Comparison of ENCODE assay signal across 21 cellular contexts in the genomic region with DNA sequence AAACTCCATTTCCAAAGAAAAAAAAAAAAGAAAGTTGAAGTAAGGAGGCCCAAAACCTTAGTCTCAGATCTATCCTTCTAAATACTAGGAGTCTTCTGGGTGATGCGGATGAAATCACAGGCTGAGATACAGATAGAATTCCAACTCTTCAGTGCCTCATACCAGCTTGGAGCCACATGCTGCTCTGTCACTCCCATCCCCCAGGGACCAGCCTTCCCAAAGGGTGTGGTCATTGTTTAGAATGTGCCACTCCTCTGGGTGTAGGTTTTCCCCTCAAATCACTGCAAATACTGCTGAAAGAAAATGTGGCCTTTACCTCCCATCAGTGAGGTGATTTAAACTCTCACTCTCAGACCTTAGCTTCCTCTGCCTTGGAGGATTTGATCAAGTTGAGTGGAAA.
DNase-seq lines count a peak whose midpoint lies in the region; ATAC-seq and TF ChIP-seq lines count a peak whose summit lies in the region.
"Had no signal": no experiment of that assay in that cellular context is flagged by ENCODE, and none has a peak within 500 bp of the region (broad histone marks: within the 10 kb centered on the region; RNA-seq: fewer than 3 reads in every experiment).

No MANE protein-coding gene starts in this region.

- DNase-seq in DMS 273 (lab: John Stamatoyannopoulos, UW; ENCODE audit: unreplicated experiment) (peak; percentile 11), DMS 273 treated with DMSO at 0.1 percent for 48 hours (lab: John Stamatoyannopoulos, UW) (no peak), MG63 (peak; percentile 11), colonic mucosa (peak; percentile 62), renal cortical epithelial cell (ENCODE audit: low read depth) (peak; percentile 7)
- no peak for DNase-seq in activated CD8-positive, alpha-beta memory T cell treated with anti-CD3 and anti-CD28 coated beads, Interleukin-2, amount 50 U/mL, for 4 hours
- DNase-seq: activated CD4-positive, alpha-beta T cell treated with anti-CD3 and anti-CD28 coated beads, Interleukin-2, amount 10 ng/mL, durations not matched to agents 24 days and 14 days; anterior cingulate cortex; DMS153; endodermal cell; left cardiac atrium; midbrain; NCI-H1930; NCI-H526 treated with DMSO at 0.1 percent for 48 hours; RPMI8226 had no signal

- TF ChIP-seq CTCF in colonic mucosa (IDR thresholded peaks at IDR 0.05), result no peak

- ATAC-seq in HG03460 (IDR thresholded peaks at IDR 0.05; ENCODE audit: unreplicated experiment) (no peak), SK-N-SH treated with all-trans-retinoic acid at 6 μM for 48 hours (no peak)
- ATAC-seq: gastroesophageal sphincter, left cardiac atrium had no signal

- H3K4me3 ChIP-seq in MG63, result no peak overlapping the region
- H3K4me3 ChIP-seq in colonic mucosa, result no peak overlapping the region
- H3K4me3 ChIP-seq: BLaER1, gastroesophageal sphincter, thoracic aorta had no signal

- no peak overlapping the region for H3K27ac ChIP-seq in colonic mucosa
- H3K27ac ChIP-seq: 22Rv1, BLaER1, gastroesophageal sphincter, thoracic aorta had no signal

- no peaks in the 10 kb centered on the region for H3K9me3 ChIP-seq in MG63
- no peaks in the 10 kb centered on the region for H3K9me3 ChIP-seq in colonic mucosa
- H3K9me3 ChIP-seq: BLaER1, gastroesophageal sphincter, thoracic aorta had no signal

- no peaks in the 10 kb centered on the region for H3K27me3 ChIP-seq in MG63
- no peaks in the 10 kb centered on the region for H3K27me3 ChIP-seq in colonic mucosa
- H3K27me3 ChIP-seq: BLaER1, gastroesophageal sphincter had no signal

- no peak overlapping the region for H3K9ac ChIP-seq in colonic mucosa (ENCODE audit: low read depth in 2 of 2, low read length in 2 of 2)
- H3K9ac ChIP-seq: BLaER1 had no signal

- no peaks in the 10 kb centered on the region for H3K36me3 ChIP-seq in MG63
- no peaks in the 10 kb centered on the region for H3K36me3 ChIP-seq in colonic mucosa
- H3K36me3 ChIP-seq: BLaER1, gastroesophageal sphincter, thoracic aorta had no signal

- no peaks in the 10 kb centered on the region for H3K4me1 ChIP-seq in colonic mucosa

- intact Hi-C loops in colonic mucosa (cut with DNase I), result no loop called here

TF ChIP-seq in SK-N-SH treated with all-trans-retinoic acid at 6 μM for 48 hours, 23 proteins besides CTCF, POLR2A, EP300 and RAD21:
- TF ChIP-seq, protein P1, sequence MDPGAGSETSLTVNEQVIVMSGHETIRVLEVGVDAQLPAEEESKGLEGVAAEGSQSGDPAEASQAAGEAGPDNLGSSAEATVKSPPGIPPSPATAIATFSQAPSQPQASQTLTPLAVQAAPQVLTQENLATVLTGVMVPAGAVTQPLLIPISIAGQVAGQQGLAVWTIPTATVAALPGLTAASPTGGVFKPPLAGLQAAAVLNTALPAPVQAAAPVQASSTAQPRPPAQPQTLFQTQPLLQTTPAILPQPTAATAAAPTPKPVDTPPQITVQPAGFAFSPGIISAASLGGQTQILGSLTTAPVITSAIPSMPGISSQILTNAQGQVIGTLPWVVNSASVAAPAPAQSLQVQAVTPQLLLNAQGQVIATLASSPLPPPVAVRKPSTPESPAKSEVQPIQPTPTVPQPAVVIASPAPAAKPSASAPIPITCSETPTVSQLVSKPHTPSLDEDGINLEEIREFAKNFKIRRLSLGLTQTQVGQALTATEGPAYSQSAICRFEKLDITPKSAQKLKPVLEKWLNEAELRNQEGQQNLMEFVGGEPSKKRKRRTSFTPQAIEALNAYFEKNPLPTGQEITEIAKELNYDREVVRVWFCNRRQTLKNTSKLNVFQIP (CRISPR knock-in tag; IDR thresholded peaks at IDR 0.05; ENCODE audit: borderline replicate concordance, low read depth), result no peak
- no peak for TF ChIP-seq PPARA (CRISPR knock-in tag; IDR thresholded peaks at IDR 0.05; ENCODE audit: borderline replicate concordance)
- no peak for TF ChIP-seq ZFP30 (CRISPR knock-in tag; IDR thresholded peaks at IDR 0.05)
- no peak for TF ChIP-seq SNAI2 (CRISPR knock-in tag; IDR thresholded peaks at IDR 0.05)
- no peak for TF ChIP-seq BACH2 (CRISPR knock-in tag; IDR thresholded peaks at IDR 0.05; ENCODE audit: borderline replicate concordance)
- TF ChIP-seq GLIS3 (CRISPR knock-in tag; IDR thresholded peaks at IDR 0.05), result no peak
- TF ChIP-seq RARB (CRISPR knock-in tag; IDR thresholded peaks at IDR 0.05), result no peak
- no peak for TF ChIP-seq ISL1 (CRISPR knock-in tag; IDR thresholded peaks at IDR 0.05)
- TF ChIP-seq ESRRG (CRISPR knock-in tag; IDR thresholded peaks at IDR 0.05), result no peak
- TF ChIP-seq CSDC2 (CRISPR knock-in tag; IDR thresholded peaks at IDR 0.05), result no peak
- TF ChIP-seq TCF4 (CRISPR knock-in tag; IDR thresholded peaks at IDR 0.05; ENCODE audit: borderline replicate concordance), result no peak
- no peak for TF ChIP-seq ZNF565 (CRISPR knock-in tag; conservative IDR thresholded peaks at IDR 0.05; ENCODE audit: low read depth)
- TF ChIP-seq ARNTL (CRISPR knock-in tag; IDR thresholded peaks at IDR 0.05; ENCODE audit: borderline replicate concordance, low read depth), result no peak
- TF ChIP-seq TOX (CRISPR knock-in tag; IDR thresholded peaks at IDR 0.05; ENCODE audit: borderline replicate concordance), result no peak
- TF ChIP-seq, protein P2, sequence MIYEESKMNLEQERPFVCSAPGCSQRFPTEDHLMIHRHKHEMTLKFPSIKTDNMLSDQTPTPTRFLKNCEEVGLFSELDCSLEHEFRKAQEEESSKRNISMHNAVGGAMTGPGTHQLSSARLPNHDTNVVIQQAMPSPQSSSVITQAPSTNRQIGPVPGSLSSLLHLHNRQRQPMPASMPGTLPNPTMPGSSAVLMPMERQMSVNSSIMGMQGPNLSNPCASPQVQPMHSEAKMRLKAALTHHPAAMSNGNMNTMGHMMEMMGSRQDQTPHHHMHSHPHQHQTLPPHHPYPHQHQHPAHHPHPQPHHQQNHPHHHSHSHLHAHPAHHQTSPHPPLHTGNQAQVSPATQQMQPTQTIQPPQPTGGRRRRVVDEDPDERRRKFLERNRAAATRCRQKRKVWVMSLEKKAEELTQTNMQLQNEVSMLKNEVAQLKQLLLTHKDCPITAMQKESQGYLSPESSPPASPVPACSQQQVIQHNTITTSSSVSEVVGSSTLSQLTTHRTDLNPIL (CRISPR knock-in tag; IDR thresholded peaks at IDR 0.05; ENCODE audit: low read depth), result no peak
- no peak for TF ChIP-seq ZNF8 (CRISPR knock-in tag; IDR thresholded peaks at IDR 0.05)

Comparison
In these comparisons a context has a peak if more than half of its experiments do, and no peak if none do; other contexts are left out.
1. DNase-seq: peak in DMS 273 (single experiment), MG63 (single experiment), colonic mucosa (single experiment) and renal cortical epithelial cell (single experiment); none in DMS 273 treated with DMSO at 0.1 percent for 48 hours (single experiment) and activated CD8-positive, alpha-beta memory T cell treated with anti-CD3 and anti-CD28 coated beads, Interleukin-2, amount 50 U/mL, for 4 hours (single experiment).